Comparison of ENCODE assay signal across 20 cellular contexts in genomic region chr6:53257001-53257400, GRCh38.
DNase-seq lines count a peak whose midpoint lies in the region; ATAC-seq, FAIRE-seq and TF ChIP-seq lines count a peak whose summit lies in the region.
"Had no signal": no experiment of that assay in that cellular context is flagged by ENCODE, and none has a peak within 500 bp of the region (broad histone marks: within the 10 kb centered on the region; RNA-seq: fewer than 3 reads in every experiment).

No MANE protein-coding gene starts in this region.

- H3K27ac ChIP-seq in body of pancreas, result no peak overlapping the region

- TF ChIP-seq POLR2A in body of pancreas (IDR thresholded peaks at IDR 0.05), result no peak

- ATAC-seq in activated naive CD8-positive, alpha-beta T cell treated with anti-CD3 and anti-CD28 coated beads, Interleukin-2, amount 10 ng/mL, durations not matched to agents 7 days and 5 days (ENCODE audit: low read depth), result no peak
- ATAC-seq in memory B cell (ENCODE audit: low read depth) (no peak), body of pancreas (no peak)
- ATAC-seq in activated T-cell treated with anti-CD3 and anti-CD28 coated beads, Interleukin-2, amount 50 U/mL, for 72 hours (replicated peaks in 1 of 2), result no peak

- POLR2A ChIA-PET in activated naive CD8-positive, alpha-beta T cell treated with anti-CD3 and anti-CD28 coated beads, Interleukin-2, amount 10 ng/mL, durations not matched to agents 7 days and 5 days (lab: Charles Lee), result no interaction called here

- H3K27me3 Mint-ChIP-seq in activated naive CD8-positive, alpha-beta T cell treated with anti-CD3 and anti-CD28 coated beads, Interleukin-2, amount 10 ng/mL, durations not matched to agents 7 days and 5 days, result no peaks in the 10 kb centered on the region
- no peaks in the 10 kb centered on the region for H3K27me3 Mint-ChIP-seq in activated naive CD8-positive, alpha-beta T cell treated with anti-CD3 and anti-CD28 coated beads for 36 hours
- H3K27me3 Mint-ChIP-seq in activated T-helper 1 cell treated with anti-CD3 and anti-CD28 coated beads, Interleukin-12 subunit alpha, Interleukin-12 subunit beta, Interleukin-2, Interleukin-4 antibody, amounts not matched to agents 30 ng/mL and 10 ng/mL and 1 ng/mL, durations not matched to agents 14 hours and 24 hours and 36 hours (ENCODE audit: insufficient read depth), result no peaks in the 10 kb centered on the region
- H3K27me3 Mint-ChIP-seq in memory B cell, result no peaks in the 10 kb centered on the region
- H3K27me3 Mint-ChIP-seq in activated T-cell treated with anti-CD3 and anti-CD28 coated beads, Interleukin-2, amount 50 U/mL, for 72 hours (ENCODE audit: low read depth), result no peaks in the 10 kb centered on the region
- H3K27me3 Mint-ChIP-seq: CD4-positive, CD25-positive, alpha-beta regulatory T cell had no signal

- H3K9me3 ChIP-seq in body of pancreas, result no peaks in the 10 kb centered on the region
- H3K9me3 ChIP-seq: BE2C, HAP-1, MG63 had no signal

- H3K4me1 Mint-ChIP-seq in activated naive CD8-positive, alpha-beta T cell treated with anti-CD3 and anti-CD28 coated beads, Interleukin-2, amount 10 ng/mL, durations not matched to agents 7 days and 5 days, result no peaks in the 10 kb centered on the region
- peaks cover 1% of the 10 kb centered on the region for H3K4me1 Mint-ChIP-seq in activated naive CD8-positive, alpha-beta T cell treated with anti-CD3 and anti-CD28 coated beads for 36 hours
- no peaks in the 10 kb centered on the region for H3K4me1 Mint-ChIP-seq in activated T-helper 1 cell treated with anti-CD3 and anti-CD28 coated beads, Interleukin-12 subunit alpha, Interleukin-12 subunit beta, Interleukin-2, Interleukin-4 antibody, amounts not matched to agents 30 ng/mL and 10 ng/mL and 1 ng/mL, durations not matched to agents 14 hours and 24 hours and 36 hours (ENCODE audit: low read depth)
- H3K4me1 Mint-ChIP-seq in memory B cell, result peaks cover 40% of the 10 kb centered on the region
- peaks cover 3% of the 10 kb centered on the region for H3K4me1 Mint-ChIP-seq in activated T-cell treated with anti-CD3 and anti-CD28 coated beads, Interleukin-2, amount 50 U/mL, for 72 hours (ENCODE audit: low read depth)

- intact Hi-C loops in activated T-helper 1 cell treated with anti-CD3 and anti-CD28 coated beads, Interleukin-12 subunit alpha, Interleukin-12 subunit beta, Interleukin-2, Interleukin-4 antibody, amounts not matched to agents 30 ng/mL and 10 ng/mL and 1 ng/mL, durations not matched to agents 14 hours and 24 hours and 36 hours (cut with micrococcal nuclease), result no loop called here
- intact Hi-C loops in body of pancreas (cut with DNase I), result no loop called here

- TF ChIP-seq CTCF in body of pancreas (IDR thresholded peaks at IDR 0.05), result no peak
- TF ChIP-seq CTCF in D721Med (IDR thresholded peaks at IDR 0.05; ENCODE audit: insufficient read depth, missing control alignments), result no peak

- no peak overlapping the region for H3K4me3 ChIP-seq in body of pancreas
- H3K4me3 ChIP-seq: HAP-1, MG63 had no signal

- H3K9me3 Mint-ChIP-seq in activated naive CD8-positive, alpha-beta T cell treated with anti-CD3 and anti-CD28 coated beads, Interleukin-2, amount 10 ng/mL, durations not matched to agents 7 days and 5 days, result no peaks in the 10 kb centered on the region
- no peaks in the 10 kb centered on the region for H3K9me3 Mint-ChIP-seq in activated naive CD8-positive, alpha-beta T cell treated with anti-CD3 and anti-CD28 coated beads for 36 hours
- no peaks in the 10 kb centered on the region for H3K9me3 Mint-ChIP-seq in activated T-helper 1 cell treated with anti-CD3 and anti-CD28 coated beads, Interleukin-12 subunit alpha, Interleukin-12 subunit beta, Interleukin-2, Interleukin-4 antibody, amounts not matched to agents 30 ng/mL and 10 ng/mL and 1 ng/mL, durations not matched to agents 14 hours and 24 hours and 36 hours
- H3K9me3 Mint-ChIP-seq in memory B cell, result peaks cover 8% of the 10 kb centered on the region
- H3K9me3 Mint-ChIP-seq in activated T-cell treated with anti-CD3 and anti-CD28 coated beads, Interleukin-2, amount 50 U/mL, for 72 hours, result peaks cover 0 to 2% of the 10 kb centered on the region in 2 donors

- H3K4me1 ChIP-seq in body of pancreas, result no peaks in the 10 kb centered on the region
- H3K4me1 ChIP-seq: HAP-1 had no signal

- H3K4me3 Mint-ChIP-seq in activated naive CD8-positive, alpha-beta T cell treated with anti-CD3 and anti-CD28 coated beads, Interleukin-2, amount 10 ng/mL, durations not matched to agents 7 days and 5 days, result no peak overlapping the region
- no peak overlapping the region for H3K4me3 Mint-ChIP-seq in activated naive CD8-positive, alpha-beta T cell treated with anti-CD3 and anti-CD28 coated beads for 36 hours
- H3K4me3 Mint-ChIP-seq in activated T-helper 1 cell treated with anti-CD3 and anti-CD28 coated beads, Interleukin-12 subunit alpha, Interleukin-12 subunit beta, Interleukin-2, Interleukin-4 antibody, amounts not matched to agents 30 ng/mL and 10 ng/mL and 1 ng/mL, durations not matched to agents 14 hours and 24 hours and 36 hours, result no peak overlapping the region
- H3K4me3 Mint-ChIP-seq in memory B cell, result no peak overlapping the region
- no peak overlapping the region for H3K4me3 Mint-ChIP-seq in activated T-cell treated with anti-CD3 and anti-CD28 coated beads, Interleukin-2, amount 50 U/mL, for 72 hours
- H3K4me3 Mint-ChIP-seq: CD4-positive, CD25-positive, alpha-beta regulatory T cell had no signal

- H3K36me3 Mint-ChIP-seq in activated naive CD8-positive, alpha-beta T cell treated with anti-CD3 and anti-CD28 coated beads, Interleukin-2, amount 10 ng/mL, durations not matched to agents 7 days and 5 days, result peaks cover 43% of the 10 kb centered on the region
- peaks cover 55% of the 10 kb centered on the region for H3K36me3 Mint-ChIP-seq in activated naive CD8-positive, alpha-beta T cell treated with anti-CD3 and anti-CD28 coated beads for 36 hours
- H3K36me3 Mint-ChIP-seq in activated T-helper 1 cell treated with anti-CD3 and anti-CD28 coated beads, Interleukin-12 subunit alpha, Interleukin-12 subunit beta, Interleukin-2, Interleukin-4 antibody, amounts not matched to agents 30 ng/mL and 10 ng/mL and 1 ng/mL, durations not matched to agents 14 hours and 24 hours and 36 hours (ENCODE audit: low read depth), result peaks cover 51% of the 10 kb centered on the region
- H3K36me3 Mint-ChIP-seq in memory B cell, result peaks cover 47% of the 10 kb centered on the region
- peaks cover 16 to 19% of the 10 kb centered on the region in 2 donors for H3K36me3 Mint-ChIP-seq in activated T-cell treated with anti-CD3 and anti-CD28 coated beads, Interleukin-2, amount 50 U/mL, for 72 hours (ENCODE audit: insufficient read depth in 2 of 2)

- peak overlapping the region; percentile 59 for H3K27ac Mint-ChIP-seq in activated naive CD8-positive, alpha-beta T cell treated with anti-CD3 and anti-CD28 coated beads, Interleukin-2, amount 10 ng/mL, durations not matched to agents 7 days and 5 days
- H3K27ac Mint-ChIP-seq in activated naive CD8-positive, alpha-beta T cell treated with anti-CD3 and anti-CD28 coated beads for 36 hours, result no peak overlapping the region
- peak overlapping the region; percentile 64 for H3K27ac Mint-ChIP-seq in activated T-helper 1 cell treated with anti-CD3 and anti-CD28 coated beads, Interleukin-12 subunit alpha, Interleukin-12 subunit beta, Interleukin-2, Interleukin-4 antibody, amounts not matched to agents 30 ng/mL and 10 ng/mL and 1 ng/mL, durations not matched to agents 14 hours and 24 hours and 36 hours
- peak overlapping the region; percentile 39 for H3K27ac Mint-ChIP-seq in memory B cell
- no peak overlapping the region for H3K27ac Mint-ChIP-seq in activated T-cell treated with anti-CD3 and anti-CD28 coated beads, Interleukin-2, amount 50 U/mL, for 72 hours

- WGBS in body of pancreas, 2 donors, result 42 to 49% methylated on average over 3 of the region's 3 CpGs

- no peak for DNase-seq in activated naive CD8-positive, alpha-beta T cell treated with anti-CD3 and anti-CD28 coated beads, Interleukin-2, amount 10 ng/mL, durations not matched to agents 7 days and 5 days
- no peak for DNase-seq in activated naive CD8-positive, alpha-beta T cell treated with anti-CD3 and anti-CD28 coated beads for 36 hours
- no peak for DNase-seq in activated T-helper 1 cell treated with anti-CD3 and anti-CD28 coated beads, Interleukin-12 subunit alpha, Interleukin-12 subunit beta, Interleukin-2, Interleukin-4 antibody, amounts not matched to agents 30 ng/mL and 10 ng/mL and 1 ng/mL, durations not matched to agents 14 hours and 24 hours and 36 hours (ENCODE audit: low spot score)
- DNase-seq in memory B cell (ENCODE audit: low spot score in 2 of 2), result no peak
- no peak for DNase-seq in activated T-cell treated with anti-CD3 and anti-CD28 coated beads, Interleukin-2, amount 50 U/mL, for 72 hours
- DNase-seq in body of pancreas, result no peak
- DNase-seq in D721Med (ENCODE audit: insufficient read length, low spot score), result no peak
- DNase-seq: BE2C; CD4-positive, CD25-positive, alpha-beta regulatory T cell; COR-L47; DMS153; GF-D8; MG63; NCI-H1048; NCI-H146; NCI-H2029 treated with DMSO at 0.1 percent for 48 hours; NCI-H2171 treated with DMSO at 0.1 percent for 48 hours; OCI-M1; SHP77 treated with DMSO at 0.1 percent for 48 hours had no signal

- no peak for FAIRE-seq in D721Med (lab: Jason Lieb, UNC)

- no peaks in the 10 kb centered on the region for H3K27me3 ChIP-seq in body of pancreas
- H3K27me3 ChIP-seq: BE2C, MG63 had no signal

- no peaks in the 10 kb centered on the region for H3K36me3 ChIP-seq in body of pancreas (replicated peaks in 1 of 2; ENCODE audit: insufficient read depth in 1 of 2, low read depth in 2 of 2)

Comparison
In these comparisons a context has a peak if more than half of its experiments do, and no peak if none do; other contexts are left out.
1. H3K27ac Mint-ChIP-seq: peak in activated naive CD8-positive, alpha-beta T cell treated with anti-CD3 and anti-CD28 coated beads, Interleukin-2, amount 10 ng/mL, durations not matched to agents 7 days and 5 days (single experiment), activated T-helper 1 cell treated with anti-CD3 and anti-CD28 coated beads, Interleukin-12 subunit alpha, Interleukin-12 subunit beta, Interleukin-2, Interleukin-4 antibody, amounts not matched to agents 30 ng/mL and 10 ng/mL and 1 ng/mL, durations not matched to agents 14 hours and 24 hours and 36 hours (single experiment) and memory B cell (single experiment); none in activated naive CD8-positive, alpha-beta T cell treated with anti-CD3 and anti-CD28 coated beads for 36 hours (single experiment) and activated T-cell treated with anti-CD3 and anti-CD28 coated beads, Interleukin-2, amount 50 U/mL, for 72 hours (single experiment).